ENCODE assay signal across 1 cellular context in the genomic region with DNA sequence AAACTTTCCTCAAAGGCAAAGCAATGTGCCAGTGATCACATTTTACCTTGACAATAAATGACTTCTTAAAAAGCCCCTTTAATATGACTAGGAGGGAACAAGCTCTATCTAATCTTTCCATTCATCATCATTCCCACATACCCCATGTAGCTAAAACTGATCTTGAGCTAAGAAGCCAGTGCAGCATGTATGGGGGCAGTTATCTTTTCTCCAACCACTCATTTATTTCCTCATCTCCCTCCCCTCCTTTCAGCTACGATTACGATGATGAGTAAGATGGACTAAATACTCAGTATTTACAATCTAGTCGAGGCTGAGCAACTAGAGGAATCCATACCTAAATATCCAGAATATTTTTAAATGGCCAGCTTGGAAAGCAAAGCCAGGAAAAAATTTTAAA.
TF ChIP-seq lines count a peak whose summit lies in the region.

No MANE protein-coding gene starts in this region.

TF ChIP-seq in K562, 482 proteins besides CTCF, POLR2A, EP300 and RAD21 (continued from another document):
- no peak for TF ChIP-seq UBTF (IDR thresholded peaks at IDR 0.05; ENCODE audit: borderline replicate concordance in 1 of 2, low read depth in 2 of 2, low read length in 2 of 2)
- TF ChIP-seq NFIX (CRISPR knock-in tag; IDR thresholded peaks at IDR 0.05; ENCODE audit: low read depth): no peak
